Comparison of ENCODE assay signal across 24 cellular contexts in genomic region chr1:7432896-7433380, GRCh38.
"Had no signal": no experiment of that assay in that cellular context is flagged by ENCODE, and none has a peak within 500 bp of the region (broad histone marks: within the 10 kb centered on the region; RNA-seq: fewer than 3 reads in every experiment).

No MANE protein-coding gene starts in this region.

- H3K27ac ChIP-seq: breast epithelium, epithelial cell of prostate, esophagus squamous epithelium, heart right ventricle, left ventricle myocardium inferior, parathyroid adenoma, right atrium auricular region, suprapubic skin, tibial artery, upper lobe of right lung had no signal

- H3K9ac ChIP-seq: parathyroid adenoma had no signal

- H3K4me1 ChIP-seq: breast epithelium, esophagus squamous epithelium, heart right ventricle, left ventricle myocardium inferior, parathyroid adenoma, suprapubic skin, tibial artery, upper lobe of right lung had no signal

- H3K79me2 ChIP-seq: parathyroid adenoma had no signal

- H3K4me2 ChIP-seq: smooth muscle cell had no signal

- H3K27me3 ChIP-seq: breast epithelium, right atrium auricular region, suprapubic skin, upper lobe of right lung had no signal

- H2AFZ ChIP-seq: parathyroid adenoma had no signal

- H3K4me3 ChIP-seq: breast epithelium, esophagus squamous epithelium, heart right ventricle, left ventricle myocardium inferior, right atrium auricular region, smooth muscle cell, suprapubic skin, tibial artery, upper lobe of right lung had no signal

- H3K36me3 ChIP-seq: breast epithelium, esophagus squamous epithelium, heart right ventricle, left ventricle myocardium inferior, right atrium auricular region, suprapubic skin, tibial artery, upper lobe of right lung had no signal

- H3K9me3 ChIP-seq: breast epithelium, esophagus squamous epithelium, left ventricle myocardium inferior, right atrium auricular region, suprapubic skin, tibial artery, upper lobe of right lung had no signal

- FAIRE-seq: endometrium had no signal

- DNase-seq: activated B cell treated with CpG ODN at 0.5 μM for 24 hours; activated CD8-positive, alpha-beta memory T cell treated with anti-CD3 and anti-CD28 coated beads, Interleukin-2, amount 10 ng/mL, durations not matched to agents 7 days and 5 days; activated CD8-positive, alpha-beta T cell treated with anti-CD3 and anti-CD28 coated beads, Interleukin-2, amount 10 ng/mL, durations not matched to agents 7 days and 5 days; activated naive CD8-positive, alpha-beta T cell treated with anti-CD3 and anti-CD28 coated beads, Interleukin-2, amount 50 U/mL, for 24 hours; activated T-cell treated with anti-CD3 and anti-CD28 coated beads, Interleukin-2, amount 50 U/mL, for 48 hours; central memory CD4-positive, alpha-beta T cell; dermis blood vessel endothelial cell; effector CD8-positive, alpha-beta T cell; esophagus squamous epithelium; foreskin melanocyte; heart right ventricle; left ventricle myocardium inferior; mammary epithelial cell; nucleus accumbens; stimulated activated naive CD4-positive, alpha-beta T cell; tibial artery; upper lobe of right lung had no signal
